Comparison of ENCODE assay signal across 21 cellular contexts in genomic region chr1:34976384-34977209, GRCh38. TPM values are rescaled to one million over a fixed set of nuclear protein-coding genes. Genes with fewer than 3 reads are reported as not detected.
"Had no signal": no experiment of that assay in that cellular context is flagged by ENCODE, and none has a peak within 500 bp of the region (broad histone marks: within the 10 kb centered on the region; RNA-seq: fewer than 3 reads in every experiment).

No MANE protein-coding gene starts in this region.

- H2AFZ ChIP-seq: parathyroid adenoma had no signal

- H3K9ac ChIP-seq: parathyroid adenoma had no signal

- H3K79me2 ChIP-seq: parathyroid adenoma had no signal

- H3K36me3 Mint-ChIP-seq: type B pancreatic cell had no signal

- H3K9me3 ChIP-seq: thoracic aorta, vagina had no signal

- H3K27me3 ChIP-seq: vagina had no signal

- H3K4me1 ChIP-seq: parathyroid adenoma, vagina had no signal

- ATAC-seq: sciatic nerve; stimulated activated effector memory CD8-positive, alpha-beta T cell treated with anti-CD3 and anti-CD28 coated beads, Interleukin-12 subunit alpha, Interleukin-12 subunit beta, amount 100 ng/mL, for 72 hours had no signal

- H3K4me3 Mint-ChIP-seq: activated naive CD4-positive, alpha-beta T cell treated with anti-CD3 and anti-CD28 coated beads, Interleukin-2, amount 50 U/mL, for 24 hours; immature natural killer cell; memory B cell; nephron; stimulated activated effector memory CD8-positive, alpha-beta T cell treated with anti-CD3 and anti-CD28 coated beads, Interleukin-12 subunit alpha, Interleukin-12 subunit beta, amount 100 ng/mL, for 72 hours; T-helper 2 cell treated with Interferon-gamma antibody and Interleukin-4, amounts not matched to agents 5 μg/mL and 100 μg/mL, for 36 hours; type B pancreatic cell had no signal

- H3K27me3 Mint-ChIP-seq: activated naive CD4-positive, alpha-beta T cell treated with anti-CD3 and anti-CD28 coated beads, Interleukin-2, amount 50 U/mL, for 24 hours; memory B cell; type B pancreatic cell had no signal

- H3K36me3 ChIP-seq: thoracic aorta, vagina had no signal

- H3K9me3 Mint-ChIP-seq: activated naive CD4-positive, alpha-beta T cell treated with anti-CD3 and anti-CD28 coated beads, Interleukin-2, amount 50 U/mL, for 24 hours; immature natural killer cell; memory B cell; nephron; stimulated activated effector memory CD8-positive, alpha-beta T cell treated with anti-CD3 and anti-CD28 coated beads, Interleukin-12 subunit alpha, Interleukin-12 subunit beta, amount 100 ng/mL, for 72 hours; T-helper 2 cell treated with Interferon-gamma antibody and Interleukin-4, amounts not matched to agents 5 μg/mL and 100 μg/mL, for 36 hours; type B pancreatic cell had no signal

- H3K27ac ChIP-seq: parathyroid adenoma, thoracic aorta, vagina, VCaP had no signal

- DNase-seq: activated CD4-positive, CD25-positive, alpha-beta regulatory T cell treated with anti-CD3 and anti-CD28 coated beads, Interleukin-2, amount 50 U/mL, for 72 hours; activated gamma-delta T cell treated with Interleukin-2 at 50 U/mL for 16 hours; activated T-cell treated with anti-CD3 and anti-CD28 coated beads, Interleukin-2, amount 50 U/mL, for 1 hour; dermis blood vessel endothelial cell; effector CD8-positive, alpha-beta T cell; erythroblast; foreskin melanocyte; immature natural killer cell; small intestine; stimulated activated CD4-positive, alpha-beta T cell treated with anti-CD3 and anti-CD28 coated beads, Interleukin-2, amount 100 ng/mL, for 24 hours had no signal

- H3K27ac Mint-ChIP-seq: nephron; T-helper 2 cell treated with Interferon-gamma antibody and Interleukin-4, amounts not matched to agents 5 μg/mL and 100 μg/mL, for 36 hours; type B pancreatic cell had no signal

- H3K4me3 ChIP-seq: thoracic aorta, vagina had no signal

RNA-seq across cellular contexts. Expression of gene DLGAP3, which starts 47.1 kb away (rescaled TPM):
- total RNA-seq: vagina had no signal
